In genomic region chr2:56613917-56614316, GRCh38 we compare ENCODE assay signal across 11 cellular contexts.
"Had no signal": no experiment of that assay in that cellular context is flagged by ENCODE, and none has a peak within 500 bp of the region (broad histone marks: within the 10 kb centered on the region; RNA-seq: fewer than 3 reads in every experiment).

No MANE protein-coding gene starts in this region.

- H3K27ac Mint-ChIP-seq: activated CD4-positive, alpha-beta T cell treated with anti-CD3 and anti-CD28 coated beads, Interleukin-2, amount 10 ng/mL, durations not matched to agents 7 days and 5 days; activated naive CD4-positive, alpha-beta T cell treated with anti-CD3 and anti-CD28 coated beads, Interleukin-2, amount 50 U/mL, for 24 hours; WTC11 had no signal

- H3K4me3 ChIP-seq: esophagus squamous epithelium, ovary, stomach, thoracic aorta had no signal

- H3K4me1 Mint-ChIP-seq: activated CD4-positive, alpha-beta T cell treated with anti-CD3 and anti-CD28 coated beads, Interleukin-2, amount 10 ng/mL, durations not matched to agents 7 days and 5 days; activated naive CD4-positive, alpha-beta T cell treated with anti-CD3 and anti-CD28 coated beads, Interleukin-2, amount 50 U/mL, for 24 hours had no signal

- H3K4me3 Mint-ChIP-seq: activated CD4-positive, alpha-beta T cell treated with anti-CD3 and anti-CD28 coated beads, Interleukin-2, amount 10 ng/mL, durations not matched to agents 7 days and 5 days; activated naive CD4-positive, alpha-beta T cell treated with anti-CD3 and anti-CD28 coated beads, Interleukin-2, amount 50 U/mL, for 24 hours; WTC11 had no signal

- H3K27me3 Mint-ChIP-seq: activated CD4-positive, alpha-beta T cell treated with anti-CD3 and anti-CD28 coated beads, Interleukin-2, amount 10 ng/mL, durations not matched to agents 7 days and 5 days; activated naive CD4-positive, alpha-beta T cell treated with anti-CD3 and anti-CD28 coated beads, Interleukin-2, amount 50 U/mL, for 24 hours had no signal

- DNase-seq: activated CD4-positive, alpha-beta T cell treated with anti-CD3 and anti-CD28 coated beads, Interleukin-2, amount 10 ng/mL, durations not matched to agents 7 days and 5 days; activated T-cell treated with anti-CD3 and anti-CD28 coated beads for 4 hours; esophagus squamous epithelium; hippocampal formation; kidney glomerular epithelial cell; ovary; stomach; T-helper 1 cell had no signal

- H3K36me3 Mint-ChIP-seq: activated naive CD4-positive, alpha-beta T cell treated with anti-CD3 and anti-CD28 coated beads, Interleukin-2, amount 50 U/mL, for 24 hours; WTC11 had no signal

- H3K27me3 ChIP-seq: esophagus squamous epithelium, ovary, stomach had no signal

- ATAC-seq: WTC11 had no signal

- H3K36me3 ChIP-seq: esophagus squamous epithelium, ovary, stomach, thoracic aorta had no signal
